Comparison of ENCODE assay signal across 31 cellular contexts in the genomic region with DNA sequence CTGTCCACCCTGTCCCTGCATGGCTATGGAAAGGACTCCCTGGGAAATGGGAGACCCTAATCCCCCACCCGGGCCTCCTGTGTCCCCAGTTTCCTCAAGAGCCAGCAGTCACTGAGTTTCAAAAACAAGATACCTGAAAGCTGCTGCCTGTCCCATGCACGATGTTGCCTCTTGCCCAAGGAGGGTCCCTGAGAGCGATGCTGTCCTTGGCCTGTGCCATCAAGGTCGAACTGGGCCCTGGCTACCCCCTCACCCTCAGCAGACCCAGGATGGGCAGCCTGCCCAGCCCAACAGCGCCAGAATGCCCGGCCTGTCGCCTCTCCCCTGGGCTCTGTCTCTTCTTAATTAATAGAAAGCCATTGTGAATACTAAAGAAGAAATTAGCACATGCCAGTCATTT.
"Had no signal": no experiment of that assay in that cellular context is flagged by ENCODE, and none has a peak within 500 bp of the region (broad histone marks: within the 10 kb centered on the region; RNA-seq: fewer than 3 reads in every experiment).

No MANE protein-coding gene starts in this region.

- H3K27ac Mint-ChIP-seq: activated CD4-positive, alpha-beta T cell treated with anti-CD3 and anti-CD28 coated beads, Interleukin-2, amount 10 ng/mL, durations not matched to agents 24 days and 14 days; activated CD8-positive, alpha-beta T cell treated with anti-CD3 and anti-CD28 coated beads for 36 hours; activated naive CD4-positive, alpha-beta T cell treated with anti-CD3 and anti-CD28 coated beads, Interleukin-2, amount 10 ng/mL, durations not matched to agents 7 days and 5 days; activated naive CD8-positive, alpha-beta T cell; activated naive CD8-positive, alpha-beta T cell treated with anti-CD3 and anti-CD28 coated beads, Interleukin-2, amount 50 U/mL, for 24 hours; activated T-cell treated with anti-CD3 and anti-CD28 coated beads, Interleukin-2, amount 50 U/mL, for 72 hours; activated T-helper 2 cell treated with anti-CD3 and anti-CD28 coated beads, Interferon-gamma antibody, Interleukin-2, Interleukin-4, amounts not matched to agents 10 μg/mL and 5 μg/mL and 100 μg/mL, durations not matched to agents 14 hours and 24 hours and 36 hours; T-helper 1 cell treated with Interleukin-12 subunit alpha and Interleukin-12 subunit beta and Interleukin-4 antibody, amounts not matched to agents 30 μg/mL and 1 μg/mL, for 36 hours; T-helper 2 cell treated with Interferon-gamma antibody and Interleukin-4, amounts not matched to agents 5 μg/mL and 100 μg/mL, for 36 hours had no signal

- ATAC-seq: activated CD8-positive, alpha-beta T cell treated with anti-CD3 and anti-CD28 coated beads for 36 hours; activated naive CD8-positive, alpha-beta T cell treated with anti-CD3 and anti-CD28 coated beads, Interleukin-2, amount 50 U/mL, for 24 hours; activated T-cell treated with anti-CD3 and anti-CD28 coated beads, Interleukin-2, amount 50 U/mL, for 72 hours; PC-3; Right ventricle myocardium inferior had no signal

- H3K27me3 Mint-ChIP-seq: activated CD4-positive, alpha-beta T cell treated with anti-CD3 and anti-CD28 coated beads, Interleukin-2, amount 10 ng/mL, durations not matched to agents 24 days and 14 days; activated CD8-positive, alpha-beta T cell treated with anti-CD3 and anti-CD28 coated beads for 36 hours; activated naive CD4-positive, alpha-beta T cell treated with anti-CD3 and anti-CD28 coated beads, Interleukin-2, amount 10 ng/mL, durations not matched to agents 7 days and 5 days; activated naive CD8-positive, alpha-beta T cell; activated naive CD8-positive, alpha-beta T cell treated with anti-CD3 and anti-CD28 coated beads, Interleukin-2, amount 50 U/mL, for 24 hours had no signal

- H3K9me3 ChIP-seq: Peyer's patch had no signal

- DNase-seq: activated CD4-positive, alpha-beta T cell treated with anti-CD3 and anti-CD28 coated beads, Interleukin-2, amount 10 ng/mL, durations not matched to agents 24 days and 14 days; activated CD4-positive, alpha-beta T cell treated with anti-CD3 and anti-CD28 coated beads, Interleukin-2, amount 50 U/mL, for 4 hours; activated CD8-positive, alpha-beta T cell treated with anti-CD3 and anti-CD28 coated beads for 36 hours; activated naive CD4-positive, alpha-beta T cell treated with anti-CD3 and anti-CD28 coated beads, Interleukin-2, amount 10 ng/mL, durations not matched to agents 7 days and 5 days; activated naive CD8-positive, alpha-beta T cell treated with anti-CD3 and anti-CD28 coated beads, Interleukin-2, amount 50 U/mL, for 24 hours; activated T-cell treated with anti-CD3 and anti-CD28 coated beads, Interleukin-2, amount 50 U/mL, for 1 hour; activated T-cell treated with anti-CD3 and anti-CD28 coated beads, Interleukin-2, amount 50 U/mL, for 72 hours; anterior cingulate cortex; caudate nucleus; cerebellar nuclear complex; NCI-H1092 treated with DMSO at 0.1 percent for 48 hours; NCI-H1417; NCI-H146; NCI-H187; NCI-H2029 treated with DMSO at 0.1 percent for 48 hours; NCI-H2107; NCI-H2171; NCI-H510A; NCI-H526; NCI-H748 treated with DMSO at 0.1 percent for 48 hours; NK-92 treated with Interleukin-12 subunit alpha and Interleukin-12 subunit beta, amount 100 ng/mL, for 24 hours; PC-3; Peyer's patch; RPMI8226; SIG-M5 had no signal

- H3K4me1 ChIP-seq: Peyer's patch had no signal

- H3K4me3 ChIP-seq: Peyer's patch had no signal

- H3K9me3 Mint-ChIP-seq: activated CD4-positive, alpha-beta T cell treated with anti-CD3 and anti-CD28 coated beads, Interleukin-2, amount 10 ng/mL, durations not matched to agents 24 days and 14 days; activated CD8-positive, alpha-beta T cell treated with anti-CD3 and anti-CD28 coated beads for 36 hours; activated naive CD4-positive, alpha-beta T cell treated with anti-CD3 and anti-CD28 coated beads, Interleukin-2, amount 10 ng/mL, durations not matched to agents 7 days and 5 days; activated naive CD8-positive, alpha-beta T cell treated with anti-CD3 and anti-CD28 coated beads, Interleukin-2, amount 50 U/mL, for 24 hours; activated T-cell treated with anti-CD3 and anti-CD28 coated beads, Interleukin-2, amount 50 U/mL, for 72 hours; activated T-helper 2 cell treated with anti-CD3 and anti-CD28 coated beads, Interferon-gamma antibody, Interleukin-2, Interleukin-4, amounts not matched to agents 10 μg/mL and 5 μg/mL and 100 μg/mL, durations not matched to agents 14 hours and 24 hours and 36 hours; T-helper 1 cell treated with Interleukin-12 subunit alpha and Interleukin-12 subunit beta and Interleukin-4 antibody, amounts not matched to agents 30 μg/mL and 1 μg/mL, for 36 hours; T-helper 2 cell treated with Interferon-gamma antibody and Interleukin-4, amounts not matched to agents 5 μg/mL and 100 μg/mL, for 36 hours had no signal

- H3K27me3 ChIP-seq: Peyer's patch had no signal

- H3K36me3 Mint-ChIP-seq: activated naive CD4-positive, alpha-beta T cell treated with anti-CD3 and anti-CD28 coated beads, Interleukin-2, amount 10 ng/mL, durations not matched to agents 7 days and 5 days; activated naive CD8-positive, alpha-beta T cell; brain had no signal

- H3K4me1 Mint-ChIP-seq: activated CD4-positive, alpha-beta T cell treated with anti-CD3 and anti-CD28 coated beads, Interleukin-2, amount 10 ng/mL, durations not matched to agents 24 days and 14 days; activated naive CD4-positive, alpha-beta T cell treated with anti-CD3 and anti-CD28 coated beads, Interleukin-2, amount 10 ng/mL, durations not matched to agents 7 days and 5 days; activated naive CD8-positive, alpha-beta T cell treated with anti-CD3 and anti-CD28 coated beads, Interleukin-2, amount 50 U/mL, for 24 hours had no signal

- H3K4me3 Mint-ChIP-seq: activated CD4-positive, alpha-beta T cell treated with anti-CD3 and anti-CD28 coated beads, Interleukin-2, amount 10 ng/mL, durations not matched to agents 24 days and 14 days; activated CD8-positive, alpha-beta T cell treated with anti-CD3 and anti-CD28 coated beads for 36 hours; activated naive CD4-positive, alpha-beta T cell treated with anti-CD3 and anti-CD28 coated beads, Interleukin-2, amount 10 ng/mL, durations not matched to agents 7 days and 5 days; activated naive CD8-positive, alpha-beta T cell; activated naive CD8-positive, alpha-beta T cell treated with anti-CD3 and anti-CD28 coated beads, Interleukin-2, amount 50 U/mL, for 24 hours; activated T-cell treated with anti-CD3 and anti-CD28 coated beads, Interleukin-2, amount 50 U/mL, for 72 hours; brain; T-helper 1 cell treated with Interleukin-12 subunit alpha and Interleukin-12 subunit beta and Interleukin-4 antibody, amounts not matched to agents 30 μg/mL and 1 μg/mL, for 36 hours; T-helper 2 cell treated with Interferon-gamma antibody and Interleukin-4, amounts not matched to agents 5 μg/mL and 100 μg/mL, for 36 hours had no signal

- H3K27ac ChIP-seq: Peyer's patch had no signal

- H3K36me3 ChIP-seq: Peyer's patch had no signal
